ENCODE assay signal across 34 cellular contexts in genomic region chrX:9738146-9738545, GRCh38. TPM values are rescaled to one million over a fixed set of nuclear protein-coding genes. Genes with fewer than 3 reads are reported as not detected.
"Had no signal": no experiment of that assay in that cellular context is flagged by ENCODE, and none has a peak within 500 bp of the region (broad histone marks: within the 10 kb centered on the region; RNA-seq: fewer than 3 reads in every experiment).

No MANE protein-coding gene starts in this region.

- H3K4me3 ChIP-seq: body of pancreas, breast epithelium, K562 had no signal

- H3K36me3 ChIP-seq: breast epithelium, WERI-Rb-1 had no signal

- H3K27ac ChIP-seq: body of pancreas, breast epithelium, RWPE1, WERI-Rb-1 had no signal

- H3K9me3 ChIP-seq: body of pancreas had no signal

- H3K27me3 ChIP-seq: body of pancreas had no signal

- H3K4me3 Mint-ChIP-seq: activated CD8-positive, alpha-beta T cell treated with anti-CD3 and anti-CD28 coated beads for 36 hours; activated naive CD4-positive, alpha-beta T cell treated with anti-CD3 and anti-CD28 coated beads, Interleukin-2, amount 50 U/mL, for 24 hours; activated naive CD8-positive, alpha-beta T cell treated with anti-CD3 and anti-CD28 coated beads, Interleukin-2, amount 10 ng/mL, durations not matched to agents 7 days and 5 days; activated T-cell treated with anti-CD3 and anti-CD28 coated beads, Interleukin-2, amount 50 U/mL, for 72 hours; activated T-helper 17 cell treated with anti-CD3 and anti-CD28 coated beads, Interleukin-2, amount 50 U/mL, for 72 hours had no signal

- H3K27me3 Mint-ChIP-seq: activated CD8-positive, alpha-beta T cell treated with anti-CD3 and anti-CD28 coated beads for 36 hours; activated T-helper 17 cell treated with anti-CD3 and anti-CD28 coated beads, Interleukin-2, amount 50 U/mL, for 72 hours had no signal

- H3K9me3 Mint-ChIP-seq: activated CD8-positive, alpha-beta T cell treated with anti-CD3 and anti-CD28 coated beads for 36 hours; activated naive CD4-positive, alpha-beta T cell treated with anti-CD3 and anti-CD28 coated beads, Interleukin-2, amount 50 U/mL, for 24 hours; activated T-cell treated with anti-CD3 and anti-CD28 coated beads, Interleukin-2, amount 50 U/mL, for 72 hours; activated T-helper 17 cell treated with anti-CD3 and anti-CD28 coated beads, Interleukin-2, amount 50 U/mL, for 72 hours had no signal

- ATAC-seq: activated CD8-positive, alpha-beta T cell treated with anti-CD3 and anti-CD28 coated beads for 36 hours; activated T-cell treated with anti-CD3 and anti-CD28 coated beads, Interleukin-2, amount 50 U/mL, for 72 hours; activated T-helper 17 cell treated with anti-CD3 and anti-CD28 coated beads, Interleukin-2, amount 50 U/mL, for 72 hours; body of pancreas; K562; PC-3; Right ventricle myocardium inferior had no signal

- DNase-seq: activated CD4-positive, alpha-beta T cell treated with anti-CD3 and anti-CD28 coated beads for 1 hour; activated CD4-positive, alpha-beta T cell treated with anti-CD3 and anti-CD28 coated beads for 48 hours; activated CD4-positive, alpha-beta T cell treated with anti-CD3 and anti-CD28 coated beads, Interleukin-2, amount 50 U/mL, for 4 hours; activated CD4-positive, CD25-positive, alpha-beta regulatory T cell; activated CD8-positive, alpha-beta T cell treated with anti-CD3 and anti-CD28 coated beads for 36 hours; activated effector memory CD4-positive, alpha-beta T cell treated with anti-CD3 and anti-CD28 coated beads, Interleukin-2, amount 50 U/mL, for 16 hours; activated naive CD4-positive, alpha-beta T cell; activated naive CD8-positive, alpha-beta T cell treated with anti-CD3 and anti-CD28 coated beads, Interleukin-2, amount 10 ng/mL, durations not matched to agents 7 days and 5 days; activated T-cell treated with anti-CD3 and anti-CD28 coated beads, Interleukin-2, amount 50 U/mL, for 1 hour; activated T-cell treated with anti-CD3 and anti-CD28 coated beads, Interleukin-2, amount 50 U/mL, for 72 hours; body of pancreas; NCI-H1048; NCI-H1105 treated with DMSO at 0.1 percent for 48 hours; NCI-H1436; NCI-H1694; NCI-H2029; NCI-H446; NCI-H510A treated with DMSO at 0.1 percent for 48 hours; NK-92 treated with Interleukin-12 subunit alpha and Interleukin-12 subunit beta, amount 100 ng/mL, for 24 hours; PC-3; SIG-M5; SW 1271; T-helper 1 cell; T-helper 2 cell; T1000; WERI-Rb-1 had no signal

- H3K4me1 ChIP-seq: body of pancreas, breast epithelium had no signal

- H3K36me3 Mint-ChIP-seq: activated naive CD4-positive, alpha-beta T cell treated with anti-CD3 and anti-CD28 coated beads, Interleukin-2, amount 50 U/mL, for 24 hours; activated naive CD8-positive, alpha-beta T cell treated with anti-CD3 and anti-CD28 coated beads, Interleukin-2, amount 10 ng/mL, durations not matched to agents 7 days and 5 days had no signal

- H3K27ac Mint-ChIP-seq: activated CD8-positive, alpha-beta T cell treated with anti-CD3 and anti-CD28 coated beads for 36 hours; activated naive CD4-positive, alpha-beta T cell treated with anti-CD3 and anti-CD28 coated beads, Interleukin-2, amount 50 U/mL, for 24 hours; activated naive CD8-positive, alpha-beta T cell treated with anti-CD3 and anti-CD28 coated beads, Interleukin-2, amount 10 ng/mL, durations not matched to agents 7 days and 5 days; activated T-cell treated with anti-CD3 and anti-CD28 coated beads, Interleukin-2, amount 50 U/mL, for 72 hours; activated T-helper 17 cell treated with anti-CD3 and anti-CD28 coated beads, Interleukin-2, amount 50 U/mL, for 72 hours had no signal

- H3K4me1 Mint-ChIP-seq: activated naive CD4-positive, alpha-beta T cell treated with anti-CD3 and anti-CD28 coated beads, Interleukin-2, amount 50 U/mL, for 24 hours; activated T-helper 17 cell treated with anti-CD3 and anti-CD28 coated beads, Interleukin-2, amount 50 U/mL, for 72 hours had no signal

RNA-seq across cellular contexts. Expression of gene GPR143, which starts 27.5 kb away (rescaled TPM):
- total RNA-seq: activated CD8-positive, alpha-beta memory T cell treated with anti-CD3 and anti-CD28 coated beads for 36 hours; activated CD8-positive, alpha-beta T cell treated with anti-CD3 and anti-CD28 coated beads for 36 hours; activated naive CD8-positive, alpha-beta T cell treated with anti-CD3 and anti-CD28 coated beads, Interleukin-2, amount 10 ng/mL, durations not matched to agents 7 days and 5 days; activated T-cell treated with anti-CD3 and anti-CD28 coated beads, Interleukin-2, amount 50 U/mL, for 72 hours; activated T-helper 17 cell treated with anti-CD3 and anti-CD28 coated beads, Interleukin-2, amount 50 U/mL, for 72 hours; cardiac septum; K562; Right ventricle myocardium inferior had no signal
- polyA plus RNA-seq: K562 had no signal

RNA-seq across cellular contexts. Expression of gene SHROOM2, which starts 48.1 kb away (rescaled TPM):
- total RNA-seq: activated CD8-positive, alpha-beta memory T cell treated with anti-CD3 and anti-CD28 coated beads for 36 hours; activated CD8-positive, alpha-beta T cell treated with anti-CD3 and anti-CD28 coated beads for 36 hours; activated naive CD8-positive, alpha-beta T cell treated with anti-CD3 and anti-CD28 coated beads, Interleukin-2, amount 10 ng/mL, durations not matched to agents 7 days and 5 days; activated T-helper 17 cell treated with anti-CD3 and anti-CD28 coated beads, Interleukin-2, amount 50 U/mL, for 72 hours; K562 had no signal
- polyA plus RNA-seq: K562 had no signal
